ENCODE assay signal across 14 cellular contexts in genomic region chr12:64080319-64081008, GRCh38.
A peak's percentile ranks its signal among the peaks of the same experiment; 100 is the strongest.
DNase-seq lines count a peak whose midpoint lies in the region; ATAC-seq and TF ChIP-seq lines count a peak whose summit lies in the region.
"Had no signal": no experiment of that assay in that cellular context is flagged by ENCODE, and none has a peak within 500 bp of the region (broad histone marks: within the 10 kb centered on the region; RNA-seq: fewer than 3 reads in every experiment).

No MANE protein-coding gene starts in this region.

- no peaks in the 10 kb centered on the region for H4K20me1 ChIP-seq in GM23248 (ENCODE audit: insufficient read depth)
- no peaks in the 10 kb centered on the region for H4K20me1 ChIP-seq in MM.1S (ENCODE audit: insufficient read depth, low read length)

- H3K27me3 Mint-ChIP-seq in Calu3 (ENCODE audit: unreplicated experiment), result no peaks in the 10 kb centered on the region
- peaks cover 8% of the 10 kb centered on the region for H3K27me3 Mint-ChIP-seq in stimulated activated naive CD8-positive, alpha-beta T cell treated with anti-CD3 and anti-CD28 coated beads, Interleukin-15, amount 100 ng/mL, for 72 hours

- no TSS peak for BruUV-seq in Calu3 (replicated peaks; lab: Mats Ljungman, UMichigan)

- 84% methylated on average over 7 of the region's 7 CpGs for WGBS in GM23248 (ENCODE audit: low coverage in 1 of 2, low lambda C conversion rate in 2 of 2, missing lambda C conversion rate in 2 of 2), 2 experiments

- H3K27ac ChIP-seq in muscle layer of duodenum (ENCODE audit: low read length) (peak overlapping the region; percentile 10), GM23248 (no peak overlapping the region), MM.1S (ENCODE audit: low read length) (no peak overlapping the region)
- H3K27ac ChIP-seq: SJSA1 had no signal

- H3K9ac ChIP-seq in GM23248 (no peak overlapping the region), MM.1S (ENCODE audit: low read length) (no peak overlapping the region)

- H3K4me1 ChIP-seq in muscle layer of duodenum (ENCODE audit: control insufficient read depth in 1 of 2, insufficient read depth in 2 of 2, low read length in 2 of 2) (peaks cover 27% of the 10 kb centered on the region in 2 donors), GM23248 (ENCODE audit: insufficient read depth) (peaks cover 24% of the 10 kb centered on the region), MM.1S (ENCODE audit: low read length) (no peaks in the 10 kb centered on the region)

- H3K4me1 Mint-ChIP-seq in Calu3 (ENCODE audit: low read depth, unreplicated experiment), result peaks cover 15% of the 10 kb centered on the region
- H3K4me1 Mint-ChIP-seq in stimulated activated naive CD8-positive, alpha-beta T cell treated with anti-CD3 and anti-CD28 coated beads, Interleukin-15, amount 100 ng/mL, for 72 hours, result no peaks in the 10 kb centered on the region
- H3K4me1 Mint-ChIP-seq: naive B cell had no signal

- H3K27ac Mint-ChIP-seq in Calu3 (ENCODE audit: unreplicated experiment), result peak overlapping the region; percentile 82
- H3K27ac Mint-ChIP-seq in stimulated activated naive CD8-positive, alpha-beta T cell treated with anti-CD3 and anti-CD28 coated beads, Interleukin-15, amount 100 ng/mL, for 72 hours, result no peak overlapping the region
- H3K27ac Mint-ChIP-seq: naive B cell had no signal

- TF ChIP-seq CTCF in Calu3 (IDR thresholded peaks at IDR 0.05; ENCODE audit: unreplicated experiment), result no peak
- no peak for TF ChIP-seq CTCF in fibroblast of the aortic adventitia (IDR thresholded peaks at IDR 0.05; ENCODE audit: insufficient read depth, low read length)
- TF ChIP-seq CTCF in MM.1S (IDR thresholded peaks at IDR 0.05; ENCODE audit: low read length), result no peak

- H3K9me3 ChIP-seq in muscle layer of duodenum (ENCODE audit: control insufficient read depth in 1 of 2, low read length in 2 of 2) (no peaks in the 10 kb centered on the region), GM23248 (ENCODE audit: low read depth) (no peaks in the 10 kb centered on the region), MM.1S (replicated peaks; ENCODE audit: insufficient read depth, low read length) (no peaks in the 10 kb centered on the region)
- H3K9me3 ChIP-seq: SJSA1 had no signal

- H2AFZ ChIP-seq in GM23248 (no peak overlapping the region), MM.1S (ENCODE audit: low read length) (no peak overlapping the region)

- peak overlapping the region; percentile 33 for H3K4me3 Mint-ChIP-seq in Calu3 (ENCODE audit: low read depth, unreplicated experiment)
- H3K4me3 Mint-ChIP-seq in stimulated activated naive CD8-positive, alpha-beta T cell treated with anti-CD3 and anti-CD28 coated beads, Interleukin-15, amount 100 ng/mL, for 72 hours, result no peak overlapping the region
- H3K4me3 Mint-ChIP-seq: naive B cell had no signal

- DNase-seq in Calu3 (peak; percentile 44), NCI-H510A treated with DMSO at 0.1 percent for 48 hours (lab: John Stamatoyannopoulos, UW) (peak; percentile 96), fibroblast of the aortic adventitia (ENCODE audit: low read depth) (peak; percentile 25), GM23248 (no peak), MM.1S (no peak), cortex of kidney (lab: John Stamatoyannopoulos, UW) (no peak)
- no peak for DNase-seq in stimulated activated naive CD8-positive, alpha-beta T cell treated with anti-CD3 and anti-CD28 coated beads, Interleukin-15, amount 100 ng/mL, for 72 hours
- DNase-seq: activated effector memory CD4-positive, alpha-beta T cell treated with anti-CD3 and anti-CD28 coated beads, Interleukin-2, amount 50 U/mL, for 16 hours; head of caudate nucleus; naive B cell; stimulated activated CD8-positive, alpha-beta memory T cell treated with anti-CD3 and anti-CD28 coated beads, Interleukin-4, amount 100 ng/mL, for 48 hours had no signal

- H3K36me3 ChIP-seq in muscle layer of duodenum (ENCODE audit: control insufficient read depth in 1 of 2, insufficient read depth in 2 of 2, low read length in 2 of 2) (peaks cover 3 to 4% of the 10 kb centered on the region in 2 donors), GM23248 (ENCODE audit: low read depth) (peaks cover 39% of the 10 kb centered on the region), MM.1S (replicated peaks; ENCODE audit: insufficient read depth, low read length) (no peaks in the 10 kb centered on the region)

- H3K4me2 ChIP-seq in GM23248 (ENCODE audit: unreplicated experiment), result no peak overlapping the region
- H3K4me2 ChIP-seq in MM.1S (ENCODE audit: low read depth, low read length), result no peak overlapping the region

- peaks cover 9% of the 10 kb centered on the region for H3K36me3 Mint-ChIP-seq in Calu3 (ENCODE audit: insufficient read depth, unreplicated experiment)
- H3K36me3 Mint-ChIP-seq: naive B cell had no signal

- H3F3A ChIP-seq in GM23248 (ENCODE audit: insufficient read depth) (peaks cover 56% of the 10 kb centered on the region), MM.1S (ENCODE audit: insufficient read depth, low read length) (no peaks in the 10 kb centered on the region)

- no peaks in the 10 kb centered on the region for H3K9me3 Mint-ChIP-seq in Calu3 (ENCODE audit: low read depth, unreplicated experiment)
- no peaks in the 10 kb centered on the region for H3K9me3 Mint-ChIP-seq in stimulated activated naive CD8-positive, alpha-beta T cell treated with anti-CD3 and anti-CD28 coated beads, Interleukin-15, amount 100 ng/mL, for 72 hours

- intact Hi-C loops in Calu3 (cut with micrococcal nuclease; ENCODE audit: unreplicated experiment), result no loop called here

- H3K4me3 ChIP-seq in fibroblast of the aortic adventitia (ENCODE audit: low read depth, low read length), result no peak overlapping the region
- no peak overlapping the region for H3K4me3 ChIP-seq in muscle layer of duodenum (ENCODE audit: low read depth in 1 of 2, low read length in 2 of 2)
- H3K4me3 ChIP-seq in GM23248, result no peak overlapping the region
- no peak overlapping the region for H3K4me3 ChIP-seq in MM.1S (ENCODE audit: low read length)
- H3K4me3 ChIP-seq: SJSA1 had no signal

- no peak for ATAC-seq in stimulated activated naive CD8-positive, alpha-beta T cell treated with anti-CD3 and anti-CD28 coated beads, Interleukin-15, amount 100 ng/mL, for 72 hours
- ATAC-seq: activated CD4-positive, CD25-positive, alpha-beta regulatory T cell treated with anti-CD3 and anti-CD28 coated beads, Interleukin-2, amount 50 U/mL, for 24 hours had no signal

- in situ Hi-C loops in GM23248 (cut with MboI), result loop anchor here (25.0 kb wide), 1 partner anchor 243 kb away; the partner anchor contains the start of gene SRGAP1

- CTCF ChIA-PET in Calu3 (lab: Charles Lee), result no interaction called here

- no peaks in the 10 kb centered on the region for H3K9me2 ChIP-seq in GM23248 (ENCODE audit: insufficient read depth)
- no peaks in the 10 kb centered on the region for H3K9me2 ChIP-seq in MM.1S (replicated peaks; ENCODE audit: insufficient read depth, low read length)

- H3K79me2 ChIP-seq in GM23248 (ENCODE audit: insufficient read depth) (peaks cover 36% of the 10 kb centered on the region), MM.1S (ENCODE audit: low read length) (no peaks in the 10 kb centered on the region)

- H3K27me3 ChIP-seq in muscle layer of duodenum (ENCODE audit: low read depth, low read length) (no peaks in the 10 kb centered on the region), GM23248 (replicated peaks; ENCODE audit: insufficient read depth) (no peaks in the 10 kb centered on the region), MM.1S (replicated peaks; ENCODE audit: insufficient read depth, low read length) (no peaks in the 10 kb centered on the region)
- H3K27me3 ChIP-seq: SJSA1 had no signal

Comparison
In these comparisons a context has a peak if more than half of its experiments do, and no peak if none do; other contexts are left out.
1. DNase-seq: peak in Calu3 (single experiment), NCI-H510A treated with DMSO at 0.1 percent for 48 hours (single experiment) and fibroblast of the aortic adventitia (single experiment); none in GM23248 (single experiment), MM.1S (single experiment), cortex of kidney (single experiment) and stimulated activated naive CD8-positive, alpha-beta T cell treated with anti-CD3 and anti-CD28 coated beads, Interleukin-15, amount 100 ng/mL, for 72 hours (0 of 2).